14 cellular contexts compared by ENCODE assay signal in genomic region chr4:151690164-151690856, GRCh38.
DNase-seq lines count a peak whose midpoint lies in the region; ATAC-seq, FAIRE-seq and TF ChIP-seq lines count a peak whose summit lies in the region.
"Had no signal": no experiment of that assay in that cellular context is flagged by ENCODE, and none has a peak within 500 bp of the region (broad histone marks: within the 10 kb centered on the region; RNA-seq: fewer than 3 reads in every experiment).

No MANE protein-coding gene starts in this region.

- no peak for TF ChIP-seq POLR2A in H54 (IDR thresholded peaks at IDR 0.05; ENCODE audit: low read depth, low read length)

- no peak for TF ChIP-seq CTCF in heart right ventricle (IDR thresholded peaks at IDR 0.05)
- no peak for TF ChIP-seq CTCF in mesothelial cell of epicardium (IDR thresholded peaks at IDR 0.05; ENCODE audit: unreplicated experiment)

- H3K36me3 Mint-ChIP-seq in mesothelial cell of epicardium: peaks cover 4% of the 10 kb centered on the region

- peak overlapping the region in 9 of 10 donors; percentile 16 to 93 (median 82) for H3K27ac ChIP-seq in heart right ventricle
- H3K27ac ChIP-seq: upper lobe of left lung had no signal

- H3K27me3 Mint-ChIP-seq in mesothelial cell of epicardium (ENCODE audit: low read depth): no peaks in the 10 kb centered on the region

- intact Hi-C loops in heart right ventricle (cut with DNase I): loop anchor here in 1 of 10 donors (5.0 to 10.0 kb wide), 2 partner anchors 72 to 694 kb away; partner anchors contain the start of gene GATB
- intact Hi-C loops in left ventricle myocardium superior (cut with micrococcal nuclease): no loop called here

- H3K4me3 Mint-ChIP-seq in mesothelial cell of epicardium: no peak overlapping the region

- no peaks in the 10 kb centered on the region for H3K9me3 Mint-ChIP-seq in mesothelial cell of epicardium

- peaks cover 73% of the 10 kb centered on the region for H3K4me1 Mint-ChIP-seq in mesothelial cell of epicardium

- no peaks in the 10 kb centered on the region for H3K36me3 ChIP-seq in heart right ventricle

- no peaks in the 10 kb centered on the region for H3K27me3 ChIP-seq in heart right ventricle
- H3K27me3 ChIP-seq: upper lobe of left lung had no signal

- DNase-seq in heart right ventricle: no peak
- no peak for DNase-seq in left ventricle myocardium superior
- peak; percentile 13 for DNase-seq in dermis blood vessel endothelial cell
- no peak for DNase-seq in mesothelial cell of epicardium (ENCODE audit: low spot score in 2 of 2, unreplicated experiment in 2 of 2)
- no peak for DNase-seq in H54 (ENCODE audit: insufficient read length, low spot score)
- no peak for DNase-seq in NCI-H446 treated with DMSO at 0.1 percent for 48 hours (lab: John Stamatoyannopoulos, UW)
- no peak for DNase-seq in NCI-H1105 treated with DMSO at 0.1 percent for 48 hours (lab: John Stamatoyannopoulos, UW)
- DNase-seq: activated effector memory CD4-positive, alpha-beta T cell treated with Interleukin-2 at 50 U/mL for 16 hours; NCI-H2171; occipital lobe; upper lobe of left lung had no signal

- H3K4me3 ChIP-seq in heart right ventricle: no peak overlapping the region
- H3K4me3 ChIP-seq: K562, upper lobe of left lung had no signal

- peaks cover 28 to 92% (median 52%) of the 10 kb centered on the region in 9 donors for H3K4me1 ChIP-seq in heart right ventricle

- H3K9me3 ChIP-seq in heart right ventricle: no peaks in the 10 kb centered on the region
- H3K9me3 ChIP-seq: upper lobe of left lung had no signal

- no peak for ATAC-seq in heart right ventricle
- no peak for ATAC-seq in left ventricle myocardium superior
- no peak for ATAC-seq in HG03159 (IDR thresholded peaks at IDR 0.05; ENCODE audit: unreplicated experiment)
- ATAC-seq: activated CD4-positive, CD25-positive, alpha-beta regulatory T cell treated with anti-CD3 and anti-CD28 coated beads, Interleukin-2, amount 50 U/mL, for 24 hours; K562 had no signal

- WGBS in heart right ventricle, 2 donors: 46 to 50% methylated on average over 4 of the region's 4 CpGs

- no peak for FAIRE-seq in H54 (lab: Jason Lieb, UNC)
- FAIRE-seq: K562 had no signal

- H3K27ac Mint-ChIP-seq in mesothelial cell of epicardium: peak overlapping the region; percentile 91
